15 cellular contexts compared by ENCODE assay signal in genomic region chrX:109783712-109784109, GRCh38. TPM values are rescaled to one million over a fixed set of nuclear protein-coding genes. Genes with fewer than 3 reads are reported as not detected.
A peak's percentile ranks its signal among the peaks of the same experiment; 100 is the strongest.
DNase-seq lines count a peak whose midpoint lies in the region; ATAC-seq, FAIRE-seq and TF ChIP-seq lines count a peak whose summit lies in the region.
"Had no signal": no experiment of that assay in that cellular context is flagged by ENCODE, and none has a peak within 500 bp of the region (broad histone marks: within the 10 kb centered on the region; RNA-seq: fewer than 3 reads in every experiment).

No MANE protein-coding gene starts in this region.

- no peaks in the 10 kb centered on the region for H3K27me3 Mint-ChIP-seq in activated CD8-positive, alpha-beta T cell treated with anti-CD3 and anti-CD28 coated beads for 36 hours
- no peaks in the 10 kb centered on the region for H3K27me3 Mint-ChIP-seq in activated CD8-positive, alpha-beta T cell treated with anti-CD3 and anti-CD28 coated beads, Interleukin-2, amount 10 ng/mL, durations not matched to agents 7 days and 5 days (ENCODE audit: low read depth)
- H3K27me3 Mint-ChIP-seq in type B pancreatic cell, result no peaks in the 10 kb centered on the region

- H3K27ac ChIP-seq in RWPE2 (ENCODE audit: poor library complexity, severe bottlenecking) (peak overlapping the region; percentile 34), endothelial cell of umbilical vein (ENCODE audit: insufficient read depth, low read depth, low read length) (no peak overlapping the region)

- H3K36me3 ChIP-seq in RWPE2 (ENCODE audit: low read depth), result no peaks in the 10 kb centered on the region
- no peaks in the 10 kb centered on the region for H3K36me3 ChIP-seq in endothelial cell of umbilical vein (ENCODE audit: control insufficient read depth in 2 of 2, extremely low read depth in 1 of 2, insufficient read depth in 2 of 2, low read length in 2 of 2)

- H3K9me1 ChIP-seq in endothelial cell of umbilical vein (replicated peaks; ENCODE audit: control insufficient read depth, extremely low read depth, insufficient read depth, low read length), result no peaks in the 10 kb centered on the region

- intact Hi-C loops in activated CD8-positive, alpha-beta T cell treated with anti-CD3 and anti-CD28 coated beads for 36 hours (cut with micrococcal nuclease), result loop anchor here (5.0 kb wide), 1 partner anchor 51 kb away; the partner anchor contains the start of gene ACSL4
- intact Hi-C loops in endothelial cell of umbilical vein (cut with micrococcal nuclease), result no loop called here

- H3K36me3 Mint-ChIP-seq in activated CD8-positive, alpha-beta T cell treated with anti-CD3 and anti-CD28 coated beads for 36 hours (ENCODE audit: low read depth), result no peaks in the 10 kb centered on the region
- H3K36me3 Mint-ChIP-seq in activated CD8-positive, alpha-beta T cell treated with anti-CD3 and anti-CD28 coated beads, Interleukin-2, amount 10 ng/mL, durations not matched to agents 7 days and 5 days (ENCODE audit: low read depth), result no peaks in the 10 kb centered on the region
- no peaks in the 10 kb centered on the region for H3K36me3 Mint-ChIP-seq in type B pancreatic cell
- H3K36me3 Mint-ChIP-seq: CD8-positive, alpha-beta T cell; T-cell; WTC11 had no signal

- POLR2A ChIA-PET in activated CD8-positive, alpha-beta T cell treated with anti-CD3 and anti-CD28 coated beads for 36 hours (lab: Charles Lee), result interaction anchor here (1.1 to 1.5 kb wide), 2 partner anchors 50 to 51 kb away, joined by 3 to 7 read pairs; partner anchors contain the start of gene ACSL4
- POLR2A ChIA-PET in activated CD8-positive, alpha-beta T cell treated with anti-CD3 and anti-CD28 coated beads, Interleukin-2, amount 10 ng/mL, durations not matched to agents 7 days and 5 days (lab: Charles Lee), result interaction anchor here (1.1 kb wide), 1 partner anchor 50 kb away, joined by 3 read pairs; no protein-coding TSS in a partner anchor
- POLR2A ChIA-PET in endothelial cell of umbilical vein (lab: Charles Lee), result no interaction called here

- no peak for TF ChIP-seq POLR2A in endothelial cell of umbilical vein (IDR thresholded peaks at IDR 0.05; ENCODE audit: low read depth, low read length)

- H3K4me3 ChIP-seq in RWPE2 (ENCODE audit: severe bottlenecking), result no peak overlapping the region
- H3K4me3 ChIP-seq in endothelial cell of umbilical vein (replicated peaks in 1 of 3; ENCODE audit: insufficient read depth in 1 of 3, low read depth in 1 of 3, low read length in 3 of 3), result no peak overlapping the region

- H3K4me2 ChIP-seq in endothelial cell of umbilical vein (ENCODE audit: insufficient read depth, low read length), result no peak overlapping the region

- ATAC-seq in activated CD8-positive, alpha-beta T cell treated with anti-CD3 and anti-CD28 coated beads for 36 hours, result peak; percentile 8
- ATAC-seq in activated CD8-positive, alpha-beta T cell treated with anti-CD3 and anti-CD28 coated beads, Interleukin-2, amount 10 ng/mL, durations not matched to agents 7 days and 5 days, result no peak
- ATAC-seq in RWPE2 (ENCODE audit: low read depth) (peak; percentile 71), HG03442 (IDR thresholded peaks at IDR 0.05; ENCODE audit: unreplicated experiment) (no peak)
- ATAC-seq: CD8-positive, alpha-beta T cell; T-cell; WTC11 had no signal

- peak overlapping the region; percentile 95 for H3K27ac Mint-ChIP-seq in activated CD8-positive, alpha-beta T cell treated with anti-CD3 and anti-CD28 coated beads for 36 hours
- no peak overlapping the region for H3K27ac Mint-ChIP-seq in activated CD8-positive, alpha-beta T cell treated with anti-CD3 and anti-CD28 coated beads, Interleukin-2, amount 10 ng/mL, durations not matched to agents 7 days and 5 days
- no peak overlapping the region for H3K27ac Mint-ChIP-seq in type B pancreatic cell
- H3K27ac Mint-ChIP-seq: CD8-positive, alpha-beta T cell; T-cell; WTC11 had no signal

- no peak overlapping the region for H2AFZ ChIP-seq in endothelial cell of umbilical vein (ENCODE audit: low read depth, low read length)

- H3K4me1 ChIP-seq in RWPE2 (ENCODE audit: insufficient read depth, poor library complexity, severe bottlenecking) (peaks cover 15% of the 10 kb centered on the region), endothelial cell of umbilical vein (ENCODE audit: control insufficient read depth, extremely low read depth, insufficient read depth, low read length) (no peaks in the 10 kb centered on the region)

- no peaks in the 10 kb centered on the region for H3K9me3 ChIP-seq in RWPE2 (ENCODE audit: severe bottlenecking)
- H3K9me3 ChIP-seq in endothelial cell of umbilical vein (replicated peaks; ENCODE audit: control insufficient read depth, insufficient read depth, low read length), result no peaks in the 10 kb centered on the region

- peak; percentile 35 for FAIRE-seq in endothelial cell of umbilical vein (lab: Jason Lieb, UNC)

- TF ChIP-seq CTCF in activated CD8-positive, alpha-beta T cell treated with anti-CD3 and anti-CD28 coated beads for 36 hours (IDR thresholded peaks at IDR 0.05), result no peak
- TF ChIP-seq CTCF in RWPE2 (IDR thresholded peaks at IDR 0.05; ENCODE audit: poor library complexity, severe bottlenecking), result no peak
- TF ChIP-seq CTCF in endothelial cell of umbilical vein (IDR thresholded peaks at IDR 0.05; ENCODE audit: extremely low read depth in 1 of 2, insufficient read depth in 1 of 2, low read depth in 1 of 2, low read length in 2 of 2), result no peak
- TF ChIP-seq CTCF in type B pancreatic cell (conservative IDR thresholded peaks at IDR 0.05), result no peak

- no peaks in the 10 kb centered on the region for H3K9me3 Mint-ChIP-seq in activated CD8-positive, alpha-beta T cell treated with anti-CD3 and anti-CD28 coated beads for 36 hours
- H3K9me3 Mint-ChIP-seq in activated CD8-positive, alpha-beta T cell treated with anti-CD3 and anti-CD28 coated beads, Interleukin-2, amount 10 ng/mL, durations not matched to agents 7 days and 5 days (ENCODE audit: insufficient read depth), result no peaks in the 10 kb centered on the region
- no peaks in the 10 kb centered on the region for H3K9me3 Mint-ChIP-seq in type B pancreatic cell
- H3K9me3 Mint-ChIP-seq: CD8-positive, alpha-beta T cell; T-cell; WTC11 had no signal

- BruUV-seq in endothelial cell of umbilical vein (replicated peaks; lab: Mats Ljungman, UMichigan), result no TSS peak

- no peak overlapping the region for H3K9ac ChIP-seq in endothelial cell of umbilical vein (replicated peaks; ENCODE audit: extremely low read depth, insufficient read depth, low read length)

- no peak overlapping the region for H3K4me3 Mint-ChIP-seq in activated CD8-positive, alpha-beta T cell treated with anti-CD3 and anti-CD28 coated beads for 36 hours
- no peak overlapping the region for H3K4me3 Mint-ChIP-seq in activated CD8-positive, alpha-beta T cell treated with anti-CD3 and anti-CD28 coated beads, Interleukin-2, amount 10 ng/mL, durations not matched to agents 7 days and 5 days
- no peak overlapping the region for H3K4me3 Mint-ChIP-seq in type B pancreatic cell
- H3K4me3 Mint-ChIP-seq: WTC11 had no signal

- no peaks in the 10 kb centered on the region for H3K79me2 ChIP-seq in endothelial cell of umbilical vein (ENCODE audit: control insufficient read depth, insufficient read depth, low read length)

- H3K27me3 ChIP-seq in RWPE2 (ENCODE audit: insufficient read depth, poor library complexity, severe bottlenecking), result no peaks in the 10 kb centered on the region
- no peaks in the 10 kb centered on the region for H3K27me3 ChIP-seq in endothelial cell of umbilical vein (ENCODE audit: control insufficient read depth in 2 of 2, insufficient read depth in 2 of 2, low read length in 2 of 2)

- H4K20me1 ChIP-seq in endothelial cell of umbilical vein (replicated peaks; ENCODE audit: control insufficient read depth, extremely low read depth, insufficient read depth, low read length), result no peaks in the 10 kb centered on the region

- DNase-seq in activated CD8-positive, alpha-beta T cell treated with anti-CD3 and anti-CD28 coated beads for 36 hours, result no peak
- DNase-seq in activated CD8-positive, alpha-beta T cell treated with anti-CD3 and anti-CD28 coated beads, Interleukin-2, amount 10 ng/mL, durations not matched to agents 7 days and 5 days, result no peak
- DNase-seq in RWPE2 (ENCODE audit: low spot score) (no peak), endothelial cell of umbilical vein (ENCODE audit: low read depth, low spot score) (no peak), renal cortical epithelial cell (ENCODE audit: low read depth) (peak; percentile 88), type B pancreatic cell (ENCODE audit: extremely low spot score, unreplicated experiment) (no peak), NAMALWA (ENCODE audit: low spot score) (no peak)
- DNase-seq: activated CD8-positive, alpha-beta memory T cell treated with anti-CD3 and anti-CD28 coated beads, Interleukin-2, amount 50 U/mL, for 4 hours; CD8-positive, alpha-beta T cell; islet precursor cell; NCI-H2081; NCI-H774; T-cell had no signal

- CTCF ChIA-PET in activated CD8-positive, alpha-beta T cell treated with anti-CD3 and anti-CD28 coated beads for 36 hours (lab: Charles Lee), result no interaction called here
- CTCF ChIA-PET in activated CD8-positive, alpha-beta T cell treated with anti-CD3 and anti-CD28 coated beads, Interleukin-2, amount 10 ng/mL, durations not matched to agents 7 days and 5 days (lab: Charles Lee), result interaction anchor here (1.3 kb wide), 1 partner anchor 73 kb away, joined by 3 read pairs; no protein-coding TSS in a partner anchor
- CTCF ChIA-PET in endothelial cell of umbilical vein (lab: Charles Lee), result no interaction called here

- dilution Hi-C loops in endothelial cell of umbilical vein (cut with MboI; ENCODE audit: extremely low pct_ligation_motif_present, low sequenced_read_pairs), result no loop called here

- H3K4me1 Mint-ChIP-seq in activated CD8-positive, alpha-beta T cell treated with anti-CD3 and anti-CD28 coated beads for 36 hours (ENCODE audit: low read depth), result peaks cover 18% of the 10 kb centered on the region
- H3K4me1 Mint-ChIP-seq in activated CD8-positive, alpha-beta T cell treated with anti-CD3 and anti-CD28 coated beads, Interleukin-2, amount 10 ng/mL, durations not matched to agents 7 days and 5 days (ENCODE audit: low read depth), result peaks cover 9% of the 10 kb centered on the region
- H3K4me1 Mint-ChIP-seq in type B pancreatic cell (ENCODE audit: unreplicated experiment), result peaks cover 9% of the 10 kb centered on the region

RNA-seq across cellular contexts. Expression of gene ACSL4, which starts 50.7 kb away (rescaled TPM):
- total RNA-seq in activated CD8-positive, alpha-beta T cell treated with anti-CD3 and anti-CD28 coated beads for 36 hours, result 10 to 100 TPM; 63.1 to 64.0 TPM
- 10 to 100 TPM; 44.8 to 50.7 TPM for total RNA-seq in activated CD8-positive, alpha-beta T cell treated with anti-CD3 and anti-CD28 coated beads, Interleukin-2, amount 10 ng/mL, durations not matched to agents 7 days and 5 days
- total RNA-seq in endothelial cell of umbilical vein, result 85.5 and 88.9 TPM in 2 replicates
- 16.1 and 20.7 TPM in 2 replicates for polyA plus RNA-seq in endothelial cell of umbilical vein
- 24.8 and 24.9 TPM in 2 replicates for polyA plus RNA-seq in endothelial cell of umbilical vein (2011; cell fraction: cytosol; rRNA removed)
- polyA plus RNA-seq in endothelial cell of umbilical vein (2011; cell fraction: nucleus; rRNA removed), result 28.2 and 33.4 TPM in 2 replicates
- polyA plus RNA-seq in endothelial cell of umbilical vein (2012), result 49.5 and 76.1 TPM in 2 replicates
- polyA minus RNA-seq in endothelial cell of umbilical vein, result 83.0 and 105 TPM in 2 replicates
- 29.6 TPM for polyA minus RNA-seq in endothelial cell of umbilical vein (2011; cell fraction: cytosol; rRNA and poly(A)+ RNA removed)
- 40.5 and 53.7 TPM in 2 replicates for polyA minus RNA-seq in endothelial cell of umbilical vein (2011; cell fraction: nucleus; rRNA and poly(A)+ RNA removed)
- total RNA-seq in renal cortical epithelial cell, result 215 and 236 TPM in 2 replicates
- 24.7 and 42.9 TPM in 2 replicates for total RNA-seq in type B pancreatic cell (ENCODE audit: low replicate concordance)

Comparison
In these comparisons a context has a peak if more than half of its experiments do, and no peak if none do; other contexts are left out.
1. ATAC-seq: peak in activated CD8-positive, alpha-beta T cell treated with anti-CD3 and anti-CD28 coated beads for 36 hours (single experiment) and RWPE2 (single experiment); none in activated CD8-positive, alpha-beta T cell treated with anti-CD3 and anti-CD28 coated beads, Interleukin-2, amount 10 ng/mL, durations not matched to agents 7 days and 5 days (single experiment) and HG03442 (single experiment).